In the genomic region with DNA sequence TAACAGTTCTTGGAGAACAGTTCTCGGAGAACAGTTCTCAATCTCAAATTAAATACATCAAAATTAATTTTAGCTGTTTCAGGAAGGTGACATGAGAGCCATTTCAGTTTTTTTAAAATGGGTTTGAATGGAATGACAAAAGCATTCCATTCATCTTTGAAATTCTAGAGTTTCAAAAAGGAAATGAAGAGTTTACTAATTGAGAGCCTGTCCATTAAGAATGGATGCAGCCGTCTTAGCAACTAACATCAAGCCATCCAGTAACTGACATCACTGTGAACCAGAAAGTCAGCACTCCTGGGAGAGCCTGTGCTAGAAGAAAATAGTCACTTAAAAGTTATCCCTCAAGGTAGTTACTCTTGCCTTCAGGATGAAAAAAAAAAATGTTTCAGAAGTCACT, we compare ENCODE assay signal across 1 cellular context.
TF ChIP-seq lines count a peak whose summit lies in the region.

No MANE protein-coding gene starts in this region.

TF ChIP-seq in WTC11, 78 proteins besides CTCF, POLR2A, EP300 and RAD21 (continued from another document):
- TF ChIP-seq, protein P1, sequence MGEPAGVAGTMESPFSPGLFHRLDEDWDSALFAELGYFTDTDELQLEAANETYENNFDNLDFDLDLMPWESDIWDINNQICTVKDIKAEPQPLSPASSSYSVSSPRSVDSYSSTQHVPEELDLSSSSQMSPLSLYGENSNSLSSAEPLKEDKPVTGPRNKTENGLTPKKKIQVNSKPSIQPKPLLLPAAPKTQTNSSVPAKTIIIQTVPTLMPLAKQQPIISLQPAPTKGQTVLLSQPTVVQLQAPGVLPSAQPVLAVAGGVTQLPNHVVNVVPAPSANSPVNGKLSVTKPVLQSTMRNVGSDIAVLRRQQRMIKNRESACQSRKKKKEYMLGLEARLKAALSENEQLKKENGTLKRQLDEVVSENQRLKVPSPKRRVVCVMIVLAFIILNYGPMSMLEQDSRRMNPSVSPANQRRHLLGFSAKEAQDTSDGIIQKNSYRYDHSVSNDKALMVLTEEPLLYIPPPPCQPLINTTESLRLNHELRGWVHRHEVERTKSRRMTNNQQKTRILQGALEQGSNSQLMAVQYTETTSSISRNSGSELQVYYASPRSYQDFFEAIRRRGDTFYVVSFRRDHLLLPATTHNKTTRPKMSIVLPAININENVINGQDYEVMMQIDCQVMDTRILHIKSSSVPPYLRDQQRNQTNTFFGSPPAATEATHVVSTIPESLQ (CRISPR knock-in tag; IDR thresholded peaks at IDR 0.05), result no peak
- no peak for TF ChIP-seq FOXJ3 (CRISPR knock-in tag; IDR thresholded peaks at IDR 0.05; ENCODE audit: borderline replicate concordance)
- TF ChIP-seq RELA (CRISPR knock-in tag; IDR thresholded peaks at IDR 0.05; ENCODE audit: borderline replicate concordance), result no peak
- TF ChIP-seq, protein P2, sequence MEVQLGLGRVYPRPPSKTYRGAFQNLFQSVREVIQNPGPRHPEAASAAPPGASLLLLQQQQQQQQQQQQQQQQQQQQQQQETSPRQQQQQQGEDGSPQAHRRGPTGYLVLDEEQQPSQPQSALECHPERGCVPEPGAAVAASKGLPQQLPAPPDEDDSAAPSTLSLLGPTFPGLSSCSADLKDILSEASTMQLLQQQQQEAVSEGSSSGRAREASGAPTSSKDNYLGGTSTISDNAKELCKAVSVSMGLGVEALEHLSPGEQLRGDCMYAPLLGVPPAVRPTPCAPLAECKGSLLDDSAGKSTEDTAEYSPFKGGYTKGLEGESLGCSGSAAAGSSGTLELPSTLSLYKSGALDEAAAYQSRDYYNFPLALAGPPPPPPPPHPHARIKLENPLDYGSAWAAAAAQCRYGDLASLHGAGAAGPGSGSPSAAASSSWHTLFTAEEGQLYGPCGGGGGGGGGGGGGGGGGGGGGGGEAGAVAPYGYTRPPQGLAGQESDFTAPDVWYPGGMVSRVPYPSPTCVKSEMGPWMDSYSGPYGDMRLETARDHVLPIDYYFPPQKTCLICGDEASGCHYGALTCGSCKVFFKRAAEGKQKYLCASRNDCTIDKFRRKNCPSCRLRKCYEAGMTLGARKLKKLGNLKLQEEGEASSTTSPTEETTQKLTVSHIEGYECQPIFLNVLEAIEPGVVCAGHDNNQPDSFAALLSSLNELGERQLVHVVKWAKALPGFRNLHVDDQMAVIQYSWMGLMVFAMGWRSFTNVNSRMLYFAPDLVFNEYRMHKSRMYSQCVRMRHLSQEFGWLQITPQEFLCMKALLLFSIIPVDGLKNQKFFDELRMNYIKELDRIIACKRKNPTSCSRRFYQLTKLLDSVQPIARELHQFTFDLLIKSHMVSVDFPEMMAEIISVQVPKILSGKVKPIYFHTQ (CRISPR knock-in tag; IDR thresholded peaks at IDR 0.05), result no peak
- TF ChIP-seq GABPB1 (CRISPR knock-in tag; IDR thresholded peaks at IDR 0.05), result no peak
- TF ChIP-seq TP53 (CRISPR knock-in tag; IDR thresholded peaks at IDR 0.05), result no peak
- no peak for TF ChIP-seq NFYB (CRISPR knock-in tag; conservative IDR thresholded peaks at IDR 0.05; ENCODE audit: low read depth)
